8 cellular contexts compared by ENCODE assay signal in genomic region chr9:127455299-127455992, GRCh38. TPM values are rescaled to one million over a fixed set of nuclear protein-coding genes. Genes with fewer than 3 reads are reported as not detected.
DNase-seq lines count a peak whose midpoint lies in the region; ATAC-seq and TF ChIP-seq lines count a peak whose summit lies in the region.

No MANE protein-coding gene starts in this region.

- intact Hi-C loops in A673 (cut with micrococcal nuclease; ENCODE audit: unreplicated experiment), result no loop called here

- H3K79me2 ChIP-seq in trophoblast cell (ENCODE audit: control insufficient read depth, insufficient read depth, low read length, poor library complexity), result peaks cover 10% of the 10 kb centered on the region

- H3K9ac ChIP-seq in trophoblast cell (ENCODE audit: low read length), result no peak overlapping the region

- no peak overlapping the region for H2AFZ ChIP-seq in trophoblast cell (ENCODE audit: insufficient read depth, low read length, poor library complexity)

- H3K18ac ChIP-seq in trophoblast cell (ENCODE audit: low read length), result no peak overlapping the region

- ATAC-seq in foreskin keratinocyte (no peak), omental fat pad (ENCODE audit: low FRiP score) (no peak), GM19467 (IDR thresholded peaks at IDR 0.05; ENCODE audit: unreplicated experiment) (no peak)

- H3K14ac ChIP-seq in trophoblast cell (ENCODE audit: low read length), result no peak overlapping the region

- no peaks in the 10 kb centered on the region for H3K27me3 ChIP-seq in A673 (replicated peaks; ENCODE audit: insufficient read depth, low read depth, low read length, poor library complexity)
- no peaks in the 10 kb centered on the region for H3K27me3 ChIP-seq in foreskin keratinocyte
- no peaks in the 10 kb centered on the region for H3K27me3 ChIP-seq in trophoblast cell (ENCODE audit: insufficient read depth, low read length)
- H3K27me3 ChIP-seq in HAP-1 (ENCODE audit: low read depth), result no peaks in the 10 kb centered on the region

- H3K4me2 ChIP-seq in trophoblast cell (ENCODE audit: low read length), result no peak overlapping the region

- no peaks in the 10 kb centered on the region for H3K9me3 ChIP-seq in A673 (ENCODE audit: low read depth, low read length, poor library complexity, severe bottlenecking)
- H3K9me3 ChIP-seq in trophoblast cell (ENCODE audit: insufficient read depth, low read depth, low read length), result no peaks in the 10 kb centered on the region
- no peaks in the 10 kb centered on the region for H3K9me3 ChIP-seq in HAP-1

- H3K4me1 ChIP-seq in A673 (ENCODE audit: insufficient read depth, low read length, poor library complexity, severe bottlenecking), result peaks cover 5% of the 10 kb centered on the region
- no peaks in the 10 kb centered on the region for H3K4me1 ChIP-seq in foreskin keratinocyte
- H3K4me1 ChIP-seq in trophoblast cell (ENCODE audit: control insufficient read depth in 1 of 2, insufficient read depth in 2 of 2, low read length in 2 of 2), result peaks cover 3 to 5% of the 10 kb centered on the region in 2 experiments
- peaks cover 6% of the 10 kb centered on the region; the same call in 1 of the 2 replicates for H3K4me1 ChIP-seq in HAP-1

- H3K23ac ChIP-seq in trophoblast cell (ENCODE audit: low read length), result no peak overlapping the region

- peak; percentile 33 for TF ChIP-seq CTCF in A673 (conservative IDR thresholded peaks at IDR 0.05; ENCODE audit: low read depth, low read length)
- TF ChIP-seq CTCF in GM12873 (IDR thresholded peaks at IDR 0.05; ENCODE audit: insufficient read depth, low read depth, low read length, missing control alignments), result peak; percentile 58
- peak; percentile 59 for TF ChIP-seq CTCF in foreskin keratinocyte (conservative IDR thresholded peaks at IDR 0.05)
- TF ChIP-seq CTCF in omental fat pad (IDR thresholded peaks at IDR 0.05), result no peak

- H3K4ac ChIP-seq in trophoblast cell (ENCODE audit: low read depth, low read length), result no peak overlapping the region

- peaks cover 12% of the 10 kb centered on the region for H3K36me3 ChIP-seq in A673 (ENCODE audit: insufficient read depth, low read length, poor library complexity, severe bottlenecking)
- H3K36me3 ChIP-seq in trophoblast cell (ENCODE audit: control insufficient read depth in 1 of 2, insufficient read depth in 2 of 2, low read length in 2 of 2), result peaks cover 22 to 31% of the 10 kb centered on the region in 2 experiments
- H3K36me3 ChIP-seq in HAP-1 (replicated peaks), result peaks cover 31% of the 10 kb centered on the region

- CTCF ChIA-PET in A673 (lab: Charles Lee), result no interaction called here

- H2BK120ac ChIP-seq in trophoblast cell (ENCODE audit: insufficient read depth, low read length, poor library complexity), result no peak overlapping the region

- no CpG with 5 or more reads among the region's 6 CpGs for WGBS in trophoblast cell (ENCODE audit: extremely low coverage, insufficient coverage, insufficient read length)

- H3K27ac ChIP-seq in A673 (ENCODE audit: low read depth, low read length, poor library complexity, severe bottlenecking) (no peak overlapping the region), foreskin keratinocyte (no peak overlapping the region), trophoblast cell (ENCODE audit: low read depth, low read length) (no peak overlapping the region)

- DNase-seq in A673 (ENCODE audit: low spot score), result no peak
- peak; percentile 93 for DNase-seq in SKM-1 (lab: John Stamatoyannopoulos, UW; ENCODE audit: unreplicated experiment)
- DNase-seq in foreskin keratinocyte, result no peak
- DNase-seq in omental fat pad (ENCODE audit: low spot score), result no peak
- DNase-seq in trophoblast cell, result no peak
- no peak for DNase-seq in HAP-1 (ENCODE audit: low spot score in 2 of 2)

- H3K4me3 ChIP-seq in A673 (ENCODE audit: low read depth, low read length, poor library complexity, severe bottlenecking), result no peak overlapping the region
- no peak overlapping the region for H3K4me3 ChIP-seq in trophoblast cell (ENCODE audit: low read depth, low read length)
- H3K4me3 ChIP-seq in HAP-1, result no peak overlapping the region

- no peak overlapping the region for H4K8ac ChIP-seq in trophoblast cell (ENCODE audit: low read depth, low read length)

- in situ Hi-C loops in HAP-1 (cut with MboI; ENCODE audit: low sequenced_read_pairs), result no loop called here

- peaks cover 16% of the 10 kb centered on the region for H3K79me1 ChIP-seq in trophoblast cell (ENCODE audit: low read length)

- H2AK5ac ChIP-seq in trophoblast cell (ENCODE audit: low read length), result no peak overlapping the region

- H2BK12ac ChIP-seq in trophoblast cell (ENCODE audit: low read length), result no peak overlapping the region

- BruUV-seq in A673 (replicated peaks; lab: Mats Ljungman, UMichigan), result no TSS peak

- no peak overlapping the region for H4K91ac ChIP-seq in trophoblast cell (ENCODE audit: low read depth, low read length)

- no peak overlapping the region for H2BK5ac ChIP-seq in trophoblast cell (ENCODE audit: low read depth, low read length, poor library complexity)

- POLR2A ChIA-PET in A673 (lab: Charles Lee; ENCODE audit: low non-redundant PET), result no interaction called here

- no peak overlapping the region for H4K12ac ChIP-seq in trophoblast cell (ENCODE audit: low read depth, low read length)

RNA-seq across cellular contexts. Expression of gene LRSAM1, which starts 4.1 kb away (rescaled TPM):
- total RNA-seq in A673 (2021), result 15.8 and 19.5 TPM in 2 replicates
- 9.8 and 11.0 TPM in 2 replicates for total RNA-seq in foreskin keratinocyte
- 10.5 and 11.1 TPM in 2 replicates for polyA plus RNA-seq in foreskin keratinocyte
- total RNA-seq in omental fat pad, result 10 to 100 TPM in 2 of 4 donors, 1 to 10 TPM in 2; 8.3 to 14.6 (median 10.8) TPM
- polyA plus RNA-seq in trophoblast cell (2013), result 11.0 and 12.1 TPM in 2 replicates

RNA-seq across cellular contexts. Expression of gene RPL12, which starts 4.2 kb away (rescaled TPM):
- total RNA-seq in A673 (2021) (1,114 and 1,120 TPM in 2 replicates), foreskin keratinocyte (2,227 and 2,321 TPM in 2 replicates), omental fat pad (1,000 to 10,000 TPM; 2,044 to 2,498 (median 2,365) TPM)
- 3,069 and 3,317 TPM in 2 replicates for polyA plus RNA-seq in foreskin keratinocyte
- polyA plus RNA-seq in trophoblast cell (2013), result 2,008 and 2,121 TPM in 2 replicates

RNA-seq across cellular contexts. Expression of gene ZNF79, which starts 31.3 kb away (rescaled TPM):
- 11.2 and 11.6 TPM in 2 replicates for total RNA-seq in A673 (2021)
- total RNA-seq in foreskin keratinocyte, result 8.5 and 9.8 TPM in 2 replicates
- 3.0 and 4.7 TPM in 2 replicates for polyA plus RNA-seq in foreskin keratinocyte
- 10 to 100 TPM in 1 of 4 donors, 1 to 10 TPM in 3; 5.0 to 15.4 (median 6.3) TPM for total RNA-seq in omental fat pad
- polyA plus RNA-seq in trophoblast cell (2013), result 4.7 and 5.3 TPM in 2 replicates

RNA-seq across cellular contexts. Expression of gene SLC2A8, which starts 58.5 kb away (rescaled TPM):
- 12.7 and 17.1 TPM in 2 replicates for total RNA-seq in A673 (2021)
- 13.2 and 14.3 TPM in 2 replicates for total RNA-seq in foreskin keratinocyte
- polyA plus RNA-seq in foreskin keratinocyte, result 14.4 and 18.1 TPM in 2 replicates
- 10 to 100 TPM; 12.2 to 28.0 (median 17.8) TPM for total RNA-seq in omental fat pad
- polyA plus RNA-seq in trophoblast cell (2013), result 31.3 and 31.4 TPM in 2 replicates

Comparison
In these comparisons a context has a peak if more than half of its experiments do, and no peak if none do; other contexts are left out.
1. CTCF ChIP-seq: peak in A673 (single experiment), GM12873 (single experiment) and foreskin keratinocyte (single experiment); none in omental fat pad (0 of 3).